In genomic region chr17:42107597-42108576, GRCh38 we compare ENCODE assay signal across 8 cellular contexts. TPM values are rescaled to one million over a fixed set of nuclear protein-coding genes. Genes with fewer than 3 reads are reported as not detected.
A peak's percentile ranks its signal among the peaks of the same experiment; 100 is the strongest.
DNase-seq lines count a peak whose midpoint lies in the region; ATAC-seq and TF ChIP-seq lines count a peak whose summit lies in the region.

No MANE protein-coding gene starts in this region.

- ATAC-seq in GM18868 (IDR thresholded peaks at IDR 0.05; ENCODE audit: unreplicated experiment): peak; percentile 35
- ATAC-seq in HG03139 (IDR thresholded peaks at IDR 0.05; ENCODE audit: unreplicated experiment): peak; percentile 66
- peak; percentile 84 for ATAC-seq in activated CD8-positive, alpha-beta memory T cell treated with anti-CD3 and anti-CD28 coated beads, Interleukin-2, amount 10 ng/mL, durations not matched to agents 7 days and 5 days

- H3K9ac ChIP-seq in endodermal cell (ENCODE audit: extremely low read depth, low read length, poor library complexity, severe bottlenecking): no peak overlapping the region
- H3K9ac ChIP-seq in neural cell (ENCODE audit: low read length): peak overlapping the region; percentile 50

- peaks cover 44% of the 10 kb centered on the region for H3K36me3 Mint-ChIP-seq in activated CD8-positive, alpha-beta memory T cell treated with anti-CD3 and anti-CD28 coated beads, Interleukin-2, amount 10 ng/mL, durations not matched to agents 7 days and 5 days
- no peaks in the 10 kb centered on the region for H3K36me3 Mint-ChIP-seq in endodermal cell (ENCODE audit: low read depth)

- H3K36me3 ChIP-seq in endodermal cell (ENCODE audit: control insufficient read depth, insufficient read depth, low read length) (no peaks in the 10 kb centered on the region), neural cell (ENCODE audit: insufficient read depth, low read length) (no peaks in the 10 kb centered on the region)

- no peak for TF ChIP-seq RAD21 in neural cell (conservative IDR thresholded peaks at IDR 0.05)

- no peaks in the 10 kb centered on the region for H3F3A ChIP-seq in neural cell (ENCODE audit: insufficient read depth, low read length, poor library complexity, severe bottlenecking)

- H3K27me3 ChIP-seq in endodermal cell (ENCODE audit: control insufficient read depth, insufficient read depth, low read length, poor library complexity, severe bottlenecking) (peaks cover 11% of the 10 kb centered on the region), neural cell (ENCODE audit: insufficient read depth, low read depth, low read length) (no peaks in the 10 kb centered on the region)

- CTCF ChIA-PET in activated CD8-positive, alpha-beta memory T cell treated with anti-CD3 and anti-CD28 coated beads, Interleukin-2, amount 10 ng/mL, durations not matched to agents 7 days and 5 days (lab: Charles Lee): interaction anchor here (0.5 to 16.2 kb wide), 11 partner anchors 32 to 148 kb away, joined by 3 to 117 read pairs (median 5); partner anchors contain the start of genes DNAJC7, KCNH4 and NKIRAS2

- H3K79me2 ChIP-seq in neural cell (replicated peaks; ENCODE audit: insufficient read depth, low read length): no peaks in the 10 kb centered on the region

- H3K4me1 Mint-ChIP-seq in activated CD8-positive, alpha-beta memory T cell treated with anti-CD3 and anti-CD28 coated beads, Interleukin-2, amount 10 ng/mL, durations not matched to agents 7 days and 5 days: peaks cover 42% of the 10 kb centered on the region
- no peaks in the 10 kb centered on the region for H3K4me1 Mint-ChIP-seq in endodermal cell

- H3K27ac Mint-ChIP-seq in activated CD8-positive, alpha-beta memory T cell treated with anti-CD3 and anti-CD28 coated beads, Interleukin-2, amount 10 ng/mL, durations not matched to agents 7 days and 5 days: peak overlapping the region; percentile 72
- H3K27ac Mint-ChIP-seq in endodermal cell: peak overlapping the region; percentile 55

- no peaks in the 10 kb centered on the region for H3K4me1 ChIP-seq in endodermal cell (ENCODE audit: control insufficient read depth, insufficient read depth, low read length)

- no peak overlapping the region for H3K27ac ChIP-seq in endodermal cell (ENCODE audit: low read depth, low read length)
- H3K27ac ChIP-seq in neural cell (ENCODE audit: low read length): no peak overlapping the region

- no peak for TF ChIP-seq EP300 in neural cell (conservative IDR thresholded peaks at IDR 0.05; ENCODE audit: poor library complexity, severe bottlenecking)

- no peak for TF ChIP-seq CTCF in endodermal cell (conservative IDR thresholded peaks at IDR 0.05)
- TF ChIP-seq CTCF in neural cell (IDR thresholded peaks at IDR 0.05; ENCODE audit: poor library complexity, severe bottlenecking): no peak

- H3K4me2 ChIP-seq in neural cell (ENCODE audit: low read length): no peak overlapping the region

- H3K27me3 Mint-ChIP-seq in activated CD8-positive, alpha-beta memory T cell treated with anti-CD3 and anti-CD28 coated beads, Interleukin-2, amount 10 ng/mL, durations not matched to agents 7 days and 5 days: no peaks in the 10 kb centered on the region
- peaks cover 22% of the 10 kb centered on the region for H3K27me3 Mint-ChIP-seq in endodermal cell (ENCODE audit: insufficient read depth)

- H3K9me2 ChIP-seq in neural cell (ENCODE audit: insufficient read depth, low read length): no peaks in the 10 kb centered on the region

- DNase-seq in NCI-H748 treated with DMSO at 0.1 percent for 48 hours (lab: John Stamatoyannopoulos, UW) (peak; percentile 71), endodermal cell (peak; percentile 100), NK-92 (lab: John Stamatoyannopoulos, UW; ENCODE audit: unreplicated experiment) (no peak)
- DNase-seq in activated CD8-positive, alpha-beta memory T cell treated with anti-CD3 and anti-CD28 coated beads, Interleukin-2, amount 10 ng/mL, durations not matched to agents 7 days and 5 days: peak; percentile 95
- DNase-seq in stimulated activated naive CD4-positive, alpha-beta T cell treated with Interleukin-2 at 50 U/mL for 16 hours (lab: John Stamatoyannopoulos, UW): peak; percentile 84

- H3K9me3 ChIP-seq in endodermal cell (ENCODE audit: control insufficient read depth, low read length) (no peaks in the 10 kb centered on the region), neural cell (ENCODE audit: low read length) (no peaks in the 10 kb centered on the region)

- H3K4me3 ChIP-seq in endodermal cell (ENCODE audit: low read length): peak overlapping the region; percentile 67
- H3K4me3 ChIP-seq in neural cell (ENCODE audit: low read length): peak overlapping the region; percentile 62

- peak overlapping the region; percentile 60 for H2AFZ ChIP-seq in neural cell (ENCODE audit: low read depth, low read length)

- no peaks in the 10 kb centered on the region for H3K9me3 Mint-ChIP-seq in activated CD8-positive, alpha-beta memory T cell treated with anti-CD3 and anti-CD28 coated beads, Interleukin-2, amount 10 ng/mL, durations not matched to agents 7 days and 5 days (ENCODE audit: low read depth)
- H3K9me3 Mint-ChIP-seq in endodermal cell: no peaks in the 10 kb centered on the region

- 30 to 54% methylated on average over 27 to 51 of the region's 51 CpGs for WGBS in endodermal cell (ENCODE audit: insufficient coverage in 1 of 2, insufficient read length in 1 of 2), 2 experiments

- H4K20me1 ChIP-seq in neural cell (ENCODE audit: insufficient read depth): no peaks in the 10 kb centered on the region

- peak overlapping the region; percentile 63 for H3K4me3 Mint-ChIP-seq in activated CD8-positive, alpha-beta memory T cell treated with anti-CD3 and anti-CD28 coated beads, Interleukin-2, amount 10 ng/mL, durations not matched to agents 7 days and 5 days
- peak overlapping the region; percentile 53 for H3K4me3 Mint-ChIP-seq in endodermal cell

TF ChIP-seq in neural cell, 6 proteins besides CTCF, POLR2A, EP300 and RAD21:
- TF ChIP-seq POLR2AphosphoS5 (IDR thresholded peaks at IDR 0.05) (peak; percentile 10), TAF1 (IDR thresholded peaks at IDR 0.05; ENCODE audit: low read depth) (no peak), EZH2 (IDR thresholded peaks at IDR 0.05; ENCODE audit: borderline replicate concordance, insufficient read depth, low read length, poor library complexity, severe bottlenecking) (no peak)

RNA-seq across cellular contexts. Expression of gene DHX58, which starts 4.6 kb away (rescaled TPM):
- total RNA-seq in activated CD8-positive, alpha-beta memory T cell treated with anti-CD3 and anti-CD28 coated beads, Interleukin-2, amount 10 ng/mL, durations not matched to agents 7 days and 5 days: 100 to 1,000 TPM in 1 of 2 experiments, 10 to 100 TPM in 1; 65.8 to 105 TPM
- under 1 TPM; 0.38 to 0.48 TPM for total RNA-seq in endodermal cell
- 0.57 TPM for polyA plus RNA-seq in endodermal cell (2013, experiment 1 of 2)
- 0.58 TPM for polyA plus RNA-seq in endodermal cell (2013, experiment 2 of 2)
- polyA plus RNA-seq in neural cell: 0.87 and 2.3 TPM in 2 replicates
- not detected in 2 replicates for polyA minus RNA-seq in neural cell

RNA-seq across cellular contexts. Expression of gene ZNF385C, which starts 9.6 kb away (rescaled TPM):
- total RNA-seq in activated CD8-positive, alpha-beta memory T cell treated with anti-CD3 and anti-CD28 coated beads, Interleukin-2, amount 10 ng/mL, durations not matched to agents 7 days and 5 days: under 1 TPM; 0.12 to 0.18 TPM
- 1 to 10 TPM; 1.4 to 2.1 TPM for total RNA-seq in endodermal cell
- 5.8 TPM for polyA plus RNA-seq in endodermal cell (2013, experiment 1 of 2)
- 6.0 TPM for polyA plus RNA-seq in endodermal cell (2013, experiment 2 of 2)
- 0.69 and 2.5 TPM in 2 replicates for polyA plus RNA-seq in neural cell
- polyA minus RNA-seq in neural cell: 0.49 and 1.4 TPM in 2 replicates

RNA-seq across cellular contexts. Expression of gene KAT2A, which starts 13.3 kb away (rescaled TPM):
- 10 to 100 TPM; 49.0 to 58.2 TPM for total RNA-seq in activated CD8-positive, alpha-beta memory T cell treated with anti-CD3 and anti-CD28 coated beads, Interleukin-2, amount 10 ng/mL, durations not matched to agents 7 days and 5 days
- total RNA-seq in endodermal cell: 10 to 100 TPM; 48.0 to 57.6 TPM
- polyA plus RNA-seq in endodermal cell (2013, experiment 1 of 2): 45.9 TPM
- 35.1 TPM for polyA plus RNA-seq in endodermal cell (2013, experiment 2 of 2)
- polyA plus RNA-seq in neural cell: 30.5 and 39.9 TPM in 2 replicates
- polyA minus RNA-seq in neural cell: 12.7 and 15.2 TPM in 2 replicates

RNA-seq across cellular contexts. Expression of gene HSPB9, which starts 14.7 kb away (rescaled TPM):
- total RNA-seq in activated CD8-positive, alpha-beta memory T cell treated with anti-CD3 and anti-CD28 coated beads, Interleukin-2, amount 10 ng/mL, durations not matched to agents 7 days and 5 days: under 1 TPM in 1 of 2 experiments, not detected in 1; 0.58 TPM
- total RNA-seq in endodermal cell: under 1 TPM in 1 of 2 donors, not detected in 1; 0.22 TPM
- 0.28 TPM for polyA plus RNA-seq in endodermal cell (2013, experiment 1 of 2)
- polyA plus RNA-seq in endodermal cell (2013, experiment 2 of 2): not detected
- not detected in 2 replicates for polyA plus RNA-seq in neural cell
- not detected in 2 replicates for polyA minus RNA-seq in neural cell

RNA-seq across cellular contexts. Expression of gene RAB5C, which starts 46.9 kb away (rescaled TPM):
- total RNA-seq in activated CD8-positive, alpha-beta memory T cell treated with anti-CD3 and anti-CD28 coated beads, Interleukin-2, amount 10 ng/mL, durations not matched to agents 7 days and 5 days: 10 to 100 TPM; 86.9 to 99.4 TPM
- 10 to 100 TPM; 61.0 to 67.8 TPM for total RNA-seq in endodermal cell
- 87.7 TPM for polyA plus RNA-seq in endodermal cell (2013, experiment 1 of 2)
- polyA plus RNA-seq in endodermal cell (2013, experiment 2 of 2): 84.5 TPM
- polyA plus RNA-seq in neural cell: 95.9 and 97.2 TPM in 2 replicates
- polyA minus RNA-seq in neural cell: 69.8 and 76.2 TPM in 2 replicates

Comparison
In these comparisons a context has a peak if more than half of its experiments do, and no peak if none do; other contexts are left out.
1. RNA of gene DHX58, which starts 4.6 kb away (total RNA-seq): 65.8 to 105 TPM in activated CD8-positive, alpha-beta memory T cell treated with anti-CD3 and anti-CD28 coated beads, Interleukin-2, amount 10 ng/mL, durations not matched to agents 7 days and 5 days; 0.38 to 0.48 TPM in endodermal cell; every median in the first group is over 10 times any median in the second.
2. Peak in every context shown above with its lines, with median percentiles within 50 percentile points of each other: ATAC-seq.